In genomic region chr2:121635371-121635770, GRCh38 we compare ENCODE assay signal across 15 cellular contexts. TPM values are rescaled to one million over a fixed set of nuclear protein-coding genes. Genes with fewer than 3 reads are reported as not detected.
DNase-seq lines count a peak whose midpoint lies in the region; ATAC-seq, FAIRE-seq and TF ChIP-seq lines count a peak whose summit lies in the region.
"Had no signal": no experiment of that assay in that cellular context is flagged by ENCODE, and none has a peak within 500 bp of the region (broad histone marks: within the 10 kb centered on the region; RNA-seq: fewer than 3 reads in every experiment).

No MANE protein-coding gene starts in this region.

- H3K9me3 ChIP-seq in gastrocnemius medialis: no peaks in the 10 kb centered on the region
- H3K9me3 ChIP-seq: thoracic aorta had no signal

- TF ChIP-seq POLR2A in gastrocnemius medialis (IDR thresholded peaks at IDR 0.05): no peak

- H3K36me3 ChIP-seq in gastrocnemius medialis: no peaks in the 10 kb centered on the region

- no peak for DNase-seq in activated T-cell treated with anti-CD3 and anti-CD28 coated beads, Interleukin-2, amount 50 U/mL, for 24 hours
- no peak for DNase-seq in activated T-cell treated with anti-CD3 and anti-CD28 coated beads, Interleukin-2, amount 50 U/mL, for 48 hours
- DNase-seq in NCI-H524 treated with DMSO at 0.1 percent for 48 hours (lab: John Stamatoyannopoulos, UW): peak; percentile 41
- DNase-seq in chondrocyte (ENCODE audit: low spot score): no peak
- no peak for DNase-seq in gastrocnemius medialis
- DNase-seq in RCC 7860 (ENCODE audit: low spot score): no peak
- no peak for DNase-seq in GM19240 (ENCODE audit: insufficient read length, low spot score)
- DNase-seq: activated gamma-delta T cell treated with Interleukin-2 at 50 U/mL for 16 hours; NCI-H1930; right cardiac atrium; stimulated activated CD4-positive, alpha-beta T cell treated with anti-CD3 and anti-CD28 coated beads, Interleukin-1b, Interleukin-23, amount 100 ng/mL, for 48 hours had no signal

- no peaks in the 10 kb centered on the region for H3K27me3 ChIP-seq in gastrocnemius medialis

- H3K4me3 Mint-ChIP-seq in activated T-cell treated with anti-CD3 and anti-CD28 coated beads, Interleukin-2, amount 50 U/mL, for 24 hours: no peak overlapping the region
- no peak overlapping the region for H3K4me3 Mint-ChIP-seq in chondrocyte (ENCODE audit: unreplicated experiment)

- H3K4me1 Mint-ChIP-seq in activated T-cell treated with anti-CD3 and anti-CD28 coated beads, Interleukin-2, amount 50 U/mL, for 24 hours (ENCODE audit: low read depth): peaks cover 43% of the 10 kb centered on the region
- peaks cover 25% of the 10 kb centered on the region for H3K4me1 Mint-ChIP-seq in chondrocyte (ENCODE audit: low read depth)

- H3K4me3 ChIP-seq in gastrocnemius medialis: no peak overlapping the region
- H3K4me3 ChIP-seq: thoracic aorta had no signal

- in situ Hi-C loops in gastrocnemius medialis (cut with MboI; ENCODE audit: low sequenced_read_pairs in 4 of 4): loop anchor here in 1 of 4 donors (25.0 kb wide), 1 partner anchor 98 kb away; the partner anchor contains the start of gene RNU4ATAC

- peaks cover 34% of the 10 kb centered on the region for H3K36me3 Mint-ChIP-seq in activated T-cell treated with anti-CD3 and anti-CD28 coated beads, Interleukin-2, amount 50 U/mL, for 24 hours (ENCODE audit: low read depth)
- H3K36me3 Mint-ChIP-seq in chondrocyte (ENCODE audit: low read depth): peaks cover 11% of the 10 kb centered on the region

- H3K27ac Mint-ChIP-seq in activated T-cell treated with anti-CD3 and anti-CD28 coated beads, Interleukin-2, amount 50 U/mL, for 24 hours: peak overlapping the region; percentile 68
- peak overlapping the region; percentile 90 for H3K27ac Mint-ChIP-seq in chondrocyte (ENCODE audit: unreplicated experiment)

- no peaks in the 10 kb centered on the region for H3K27me3 Mint-ChIP-seq in activated T-cell treated with anti-CD3 and anti-CD28 coated beads, Interleukin-2, amount 50 U/mL, for 24 hours
- H3K27me3 Mint-ChIP-seq in chondrocyte (ENCODE audit: low read depth): no peaks in the 10 kb centered on the region

- no peak for TF ChIP-seq CTCF in chondrocyte (IDR thresholded peaks at IDR 0.05)
- no peak for TF ChIP-seq CTCF in gastrocnemius medialis (IDR thresholded peaks at IDR 0.05 in 4 of 5, conservative IDR thresholded peaks at IDR 0.05 in 1 of 5)

- peaks cover 2% of the 10 kb centered on the region for H3K9me3 Mint-ChIP-seq in activated T-cell treated with anti-CD3 and anti-CD28 coated beads, Interleukin-2, amount 50 U/mL, for 24 hours
- peaks cover 6% of the 10 kb centered on the region for H3K9me3 Mint-ChIP-seq in chondrocyte (ENCODE audit: low read depth)

- H3K4me1 ChIP-seq in gastrocnemius medialis: peaks cover 50 to 51% of the 10 kb centered on the region in 2 donors

- intact Hi-C loops in gastrocnemius medialis (cut with DNase I; ENCODE audit: low total_unique reads): no loop called here

- peak overlapping the region; percentile 76 to 100 (median 94) for H3K27ac ChIP-seq in gastrocnemius medialis

- no peak for FAIRE-seq in RCC 7860 (lab: Jason Lieb, UNC)
- FAIRE-seq: A204.1, GM18507 had no signal

- no peak for ATAC-seq in gastrocnemius medialis
- no peak for ATAC-seq in GM19467 (IDR thresholded peaks at IDR 0.05; ENCODE audit: unreplicated experiment)

RNA-seq across cellular contexts. Expression of gene CLASP1, which starts 13.9 kb away (rescaled TPM):
- total RNA-seq in chondrocyte: 56.0 to 71.3 TPM (median 57.9 TPM) in 3 replicates
- 10 to 100 TPM; 50.1 to 73.9 (median 61.4) TPM for total RNA-seq in gastrocnemius medialis
